In the genomic region with DNA sequence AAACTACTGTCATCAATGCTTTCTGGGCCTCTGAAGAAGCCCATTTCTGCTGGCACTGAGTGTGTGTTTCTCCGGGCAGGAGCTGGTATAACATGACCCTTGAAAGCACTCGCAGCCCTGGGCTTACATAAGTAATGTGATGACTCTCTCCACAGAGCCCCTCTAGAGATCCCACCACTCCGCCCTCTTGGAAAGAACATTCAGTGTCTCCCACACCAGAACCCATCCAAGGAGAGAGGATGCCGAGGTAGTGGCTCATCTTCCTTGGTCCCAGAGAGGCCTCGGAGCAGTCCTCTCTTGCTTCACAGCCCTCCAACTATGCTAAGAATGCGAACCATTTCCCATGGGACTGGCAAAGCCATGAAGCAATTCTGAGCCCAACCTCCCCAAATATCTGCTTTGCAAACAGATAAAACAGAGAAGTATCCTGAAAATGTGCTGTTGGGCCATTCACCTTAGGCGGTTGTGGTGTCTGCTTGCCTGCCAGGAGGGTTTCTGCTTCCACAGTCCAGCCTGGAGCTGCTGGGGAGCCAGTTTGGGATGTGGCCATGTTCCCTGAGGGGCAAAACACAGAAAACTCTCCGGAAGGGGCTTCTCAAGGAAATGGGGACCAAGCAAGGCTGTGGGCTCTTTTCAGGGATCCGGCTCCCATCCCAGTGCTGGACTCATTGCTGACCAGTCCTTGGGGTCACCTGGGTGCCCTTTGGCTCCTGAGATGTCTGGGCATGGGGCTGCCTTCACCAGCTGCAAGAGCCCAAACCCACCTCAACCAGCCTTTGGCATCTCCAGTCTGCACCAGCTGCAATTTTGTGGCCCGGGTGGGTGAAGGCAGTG, we compare ENCODE assay signal across 9 cellular contexts. TPM values are rescaled to one million over a fixed set of nuclear protein-coding genes. Genes with fewer than 3 reads are reported as not detected.
DNase-seq lines count a peak whose midpoint lies in the region; ATAC-seq and TF ChIP-seq lines count a peak whose summit lies in the region.
"Had no signal": no experiment of that assay in that cellular context is flagged by ENCODE, and none has a peak within 500 bp of the region (broad histone marks: within the 10 kb centered on the region; RNA-seq: fewer than 3 reads in every experiment).

No MANE protein-coding gene starts in this region.

- DNase-seq in GOT3 (lab: John Stamatoyannopoulos, UW) (peak; percentile 80), adrenal gland (peak in 5 of 7 donors; percentile 46 to 76 (median 62)), hepatic stellate cell (ENCODE audit: low spot score) (peak; percentile 88), midbrain (lab: John Stamatoyannopoulos, UW) (no peak)
- no peak for DNase-seq in activated CD4-positive, alpha-beta T cell treated with anti-CD3 and anti-CD28 coated beads, Interleukin-2, amount 50 U/mL, for 1 hour
- no peak for DNase-seq in stimulated activated CD4-positive, alpha-beta T cell treated with anti-CD3 and anti-CD28 coated beads, Interleukin-4, amount 100 ng/mL, for 24 hours
- DNase-seq: NCI-H510A treated with DMSO at 0.1 percent for 48 hours had no signal

- H3K4me1 ChIP-seq in adrenal gland (replicated peaks in 1 of 2): peaks cover 0 to 18% of the 10 kb centered on the region in 2 donors
- H3K4me1 ChIP-seq in skeletal muscle satellite cell (ENCODE audit: control insufficient read depth, insufficient read depth, low read length): peaks cover 74% of the 10 kb centered on the region

- TF ChIP-seq POLR2A in adrenal gland (IDR thresholded peaks at IDR 0.05): no peak

- H3K27me3 ChIP-seq in adrenal gland (no peaks in the 10 kb centered on the region), skeletal muscle satellite cell (ENCODE audit: control insufficient read depth, insufficient read depth, low read length) (no peaks in the 10 kb centered on the region)

- peak overlapping the region; percentile 90 for H3K9ac ChIP-seq in skeletal muscle satellite cell (ENCODE audit: low read depth, low read length)

- 59 to 67% (median 65%) methylated on average over 7 to 10 of the region's 10 CpGs for WGBS in adrenal gland, 4 donors

- H3K9me3 ChIP-seq in adrenal gland (replicated peaks in 1 of 3): no peaks in the 10 kb centered on the region
- no peaks in the 10 kb centered on the region for H3K9me3 ChIP-seq in skeletal muscle satellite cell (replicated peaks; ENCODE audit: low read length)

- H3K4me3 ChIP-seq in adrenal gland (no peak overlapping the region), skeletal muscle satellite cell (ENCODE audit: low read length) (peak overlapping the region; percentile 57)

- peak overlapping the region in 3 of 5 donors; percentile 8 to 85 (median 44) for H3K27ac ChIP-seq in adrenal gland

- TF ChIP-seq CTCF in adrenal gland (IDR thresholded peaks at IDR 0.05): no peak

- no peak for ATAC-seq in GM21737 (IDR thresholded peaks at IDR 0.05; ENCODE audit: unreplicated experiment)

- H3K4me2 ChIP-seq in skeletal muscle satellite cell (ENCODE audit: low read length): peak overlapping the region; percentile 74

- H3K36me3 ChIP-seq in adrenal gland (replicated peaks in 1 of 2): no peaks in the 10 kb centered on the region
- no peaks in the 10 kb centered on the region for H3K36me3 ChIP-seq in skeletal muscle satellite cell (ENCODE audit: insufficient read depth, low read length)

- intact Hi-C loops in adrenal gland (cut with DNase I): no loop called here

RNA-seq across cellular contexts. Expression of a gene that starts 47.3 kb away (rescaled TPM):
- 10 to 100 TPM; 15.9 to 63.0 (median 35.8) TPM for total RNA-seq in adrenal gland
- 10 to 100 TPM in 2 of 3 donors, 1 to 10 TPM in 1; 9.5 to 15.4 (median 10.5) TPM for polyA plus RNA-seq in adrenal gland
- total RNA-seq in skeletal muscle satellite cell (2012; rRNA removed): 40.8 and 77.5 TPM in 2 replicates

Comparison
In these comparisons a context has a peak if more than half of its experiments do, and no peak if none do; other contexts are left out.
1. DNase-seq: peak in GOT3 (single experiment), adrenal gland (5 of 7) and hepatic stellate cell (single experiment); none in activated CD4-positive, alpha-beta T cell treated with anti-CD3 and anti-CD28 coated beads, Interleukin-2, amount 50 U/mL, for 1 hour (single experiment), midbrain (single experiment) and stimulated activated CD4-positive, alpha-beta T cell treated with anti-CD3 and anti-CD28 coated beads, Interleukin-4, amount 100 ng/mL, for 24 hours (single experiment).